ENCODE assay signal across 1 cellular context in genomic region chr10:131907679-131908078, GRCh38.
A peak's percentile ranks its signal among the peaks of the same experiment; 100 is the strongest.
TF ChIP-seq lines count a peak whose summit lies in the region.

No MANE protein-coding gene starts in this region.

TF ChIP-seq in HepG2, 621 proteins besides CTCF, POLR2A, EP300 and RAD21:
- TF ChIP-seq SAP130 (CRISPR knock-in tag; IDR thresholded peaks at IDR 0.05; ENCODE audit: low read depth) (peak; percentile 1; the same call in 1 of the 2 replicates), ZSCAN30 (CRISPR knock-in tag; IDR thresholded peaks at IDR 0.05) (no peak), ZNF414 (CRISPR knock-in tag; IDR thresholded peaks at IDR 0.05) (no peak), ZBTB38 (CRISPR knock-in tag; IDR thresholded peaks at IDR 0.05) (0 out of 2 replicates have a peak, but pooled peaks have one; percentile 44)
